ENCODE assay signal across 8 cellular contexts in genomic region chr1:203320546-203321272, GRCh38. TPM values are rescaled to one million over a fixed set of nuclear protein-coding genes. Genes with fewer than 3 reads are reported as not detected.
A peak's percentile ranks its signal among the peaks of the same experiment; 100 is the strongest.
DNase-seq lines count a peak whose midpoint lies in the region; ATAC-seq and TF ChIP-seq lines count a peak whose summit lies in the region.

No MANE protein-coding gene starts in this region.

- H3K9me3 ChIP-seq in HAP-1, result no peaks in the 10 kb centered on the region

- ATAC-seq in GM18907 (IDR thresholded peaks at IDR 0.05; ENCODE audit: unreplicated experiment) (peak; percentile 65), HG03095 (IDR thresholded peaks at IDR 0.05; ENCODE audit: unreplicated experiment) (peak; percentile 63)

- no peak for TF ChIP-seq CTCF in C4-2B (conservative IDR thresholded peaks at IDR 0.05)

- no peaks in the 10 kb centered on the region for H3K27me3 ChIP-seq in HAP-1 (ENCODE audit: low read depth)

- H3K4me3 ChIP-seq in HAP-1, result no peak overlapping the region

- CTCF ChIA-PET in activated CD4-positive, alpha-beta memory T cell treated with anti-CD3 and anti-CD28 coated beads, Interleukin-2, amount 10 ng/mL, durations not matched to agents 7 days and 5 days (lab: Charles Lee), result interaction anchor here (0.8 to 12.4 kb wide), 12 partner anchors 12 to 444 kb away, joined by 3 to 238 read pairs (median 4); partner anchors contain the start of genes BTG2 and LAX1

- H3K36me3 ChIP-seq in HAP-1 (replicated peaks), result no peaks in the 10 kb centered on the region

- in situ Hi-C loops in HAP-1 (cut with MboI; ENCODE audit: low sequenced_read_pairs), result no loop called here

- H3K27ac Mint-ChIP-seq in activated CD4-positive, alpha-beta memory T cell treated with anti-CD3 and anti-CD28 coated beads, Interleukin-2, amount 10 ng/mL, durations not matched to agents 7 days and 5 days, result peak overlapping the region; percentile 83

- no peaks in the 10 kb centered on the region for H3K9me3 Mint-ChIP-seq in activated CD4-positive, alpha-beta memory T cell treated with anti-CD3 and anti-CD28 coated beads, Interleukin-2, amount 10 ng/mL, durations not matched to agents 7 days and 5 days

- peaks cover 3% of the 10 kb centered on the region for H3K36me3 Mint-ChIP-seq in activated CD4-positive, alpha-beta memory T cell treated with anti-CD3 and anti-CD28 coated beads, Interleukin-2, amount 10 ng/mL, durations not matched to agents 7 days and 5 days (ENCODE audit: low read depth)

- H3K27ac ChIP-seq in C4-2B, result peak overlapping the region; percentile 70

- POLR2A ChIA-PET in activated CD4-positive, alpha-beta memory T cell treated with anti-CD3 and anti-CD28 coated beads, Interleukin-2, amount 10 ng/mL, durations not matched to agents 7 days and 5 days (lab: Charles Lee), result interaction anchor here (0.7 to 10.2 kb wide), 10 partner anchors 9 to 354 kb away, joined by 3 to 433 read pairs (median 6); partner anchors contain the start of genes BTG2 and TMEM183A

- H3K27me3 Mint-ChIP-seq in activated CD4-positive, alpha-beta memory T cell treated with anti-CD3 and anti-CD28 coated beads, Interleukin-2, amount 10 ng/mL, durations not matched to agents 7 days and 5 days, result peaks cover 3% of the 10 kb centered on the region

- H3K4me3 Mint-ChIP-seq in activated CD4-positive, alpha-beta memory T cell treated with anti-CD3 and anti-CD28 coated beads, Interleukin-2, amount 10 ng/mL, durations not matched to agents 7 days and 5 days, result peak overlapping the region; percentile 38

- DNase-seq in NCI-H2171 (lab: John Stamatoyannopoulos, UW), result peak; percentile 87
- peak; percentile 83 for DNase-seq in activated CD4-positive, alpha-beta memory T cell treated with anti-CD3 and anti-CD28 coated beads, Interleukin-2, amount 10 ng/mL, durations not matched to agents 7 days and 5 days
- peak; percentile 41 for DNase-seq in glomerular endothelial cell (ENCODE audit: extremely low read depth, low read depth, low spot score)
- peak; percentile 40 to 41 for DNase-seq in stimulated activated CD4-positive, alpha-beta T cell treated with anti-CD3 and anti-CD28 coated beads, Interleukin-2, amount 100 ng/mL, for 24 hours
- DNase-seq in HAP-1 (ENCODE audit: low spot score in 2 of 2), result no peak

- H3K4me1 Mint-ChIP-seq in activated CD4-positive, alpha-beta memory T cell treated with anti-CD3 and anti-CD28 coated beads, Interleukin-2, amount 10 ng/mL, durations not matched to agents 7 days and 5 days, result peaks cover 70% of the 10 kb centered on the region

- peaks cover 23% of the 10 kb centered on the region for H3K4me1 ChIP-seq in HAP-1

RNA-seq across cellular contexts. Expression of gene BTG2, which starts 15.4 kb away (rescaled TPM):
- 100 to 1,000 TPM; 116 TPM for total RNA-seq in activated CD4-positive, alpha-beta memory T cell treated with anti-CD3 and anti-CD28 coated beads, Interleukin-2, amount 10 ng/mL, durations not matched to agents 7 days and 5 days
- total RNA-seq in glomerular endothelial cell, result 35.9 and 54.7 TPM in 2 replicates

RNA-seq across cellular contexts. Expression of gene FMOD, which starts 30.2 kb away (rescaled TPM):
- under 1 TPM; 0.23 to 0.45 TPM for total RNA-seq in activated CD4-positive, alpha-beta memory T cell treated with anti-CD3 and anti-CD28 coated beads, Interleukin-2, amount 10 ng/mL, durations not matched to agents 7 days and 5 days
- 0.93 and 1.8 TPM in 2 replicates for total RNA-seq in glomerular endothelial cell

Comparison
In these comparisons a context has a peak if more than half of its experiments do, and no peak if none do; other contexts are left out.
1. DNase-seq: peak in NCI-H2171 (single experiment), activated CD4-positive, alpha-beta memory T cell treated with anti-CD3 and anti-CD28 coated beads, Interleukin-2, amount 10 ng/mL, durations not matched to agents 7 days and 5 days (single experiment), glomerular endothelial cell (single experiment) and stimulated activated CD4-positive, alpha-beta T cell treated with anti-CD3 and anti-CD28 coated beads, Interleukin-2, amount 100 ng/mL, for 24 hours (2 of 2); none in HAP-1 (0 of 2).